20 cellular contexts compared by ENCODE assay signal in the genomic region with DNA sequence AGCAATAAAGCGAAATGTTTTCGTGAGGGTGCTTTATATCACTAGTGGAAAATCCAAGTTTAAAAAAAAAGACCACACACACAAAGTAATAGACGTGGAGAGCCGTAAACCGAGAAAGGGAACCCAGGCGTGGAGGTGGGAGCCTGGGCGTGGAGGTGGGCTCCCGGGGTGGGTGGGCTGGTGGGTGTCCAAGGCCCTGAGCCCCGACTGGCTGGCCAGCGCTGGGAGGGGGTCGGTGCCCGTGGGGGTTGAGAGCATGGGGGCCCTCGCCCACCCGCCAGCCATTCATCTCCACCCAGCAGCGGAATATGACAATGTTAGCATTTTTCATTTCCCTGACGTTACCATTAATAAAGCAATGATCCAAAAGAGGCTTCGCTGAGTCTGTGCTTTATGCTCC.
DNase-seq lines count a peak whose midpoint lies in the region; TF ChIP-seq lines count a peak whose summit lies in the region.
"Had no signal": no experiment of that assay in that cellular context is flagged by ENCODE, and none has a peak within 500 bp of the region (broad histone marks: within the 10 kb centered on the region; RNA-seq: fewer than 3 reads in every experiment).

No MANE protein-coding gene starts in this region.

- H3K9me3 Mint-ChIP-seq in activated CD4-positive, alpha-beta memory T cell treated with anti-CD3 and anti-CD28 coated beads for 36 hours: no peaks in the 10 kb centered on the region
- H3K9me3 Mint-ChIP-seq in activated CD4-positive, alpha-beta memory T cell treated with anti-CD3 and anti-CD28 coated beads, Interleukin-2, amount 10 ng/mL, durations not matched to agents 7 days and 5 days: no peaks in the 10 kb centered on the region
- H3K9me3 Mint-ChIP-seq: CD4-positive, alpha-beta T cell; HFFc6 had no signal

- no peaks in the 10 kb centered on the region for H3K9me2 ChIP-seq in neural cell (ENCODE audit: insufficient read depth, low read length)

- H3K27me3 Mint-ChIP-seq in activated CD4-positive, alpha-beta memory T cell treated with anti-CD3 and anti-CD28 coated beads for 36 hours: no peaks in the 10 kb centered on the region
- peaks cover 9% of the 10 kb centered on the region for H3K27me3 Mint-ChIP-seq in activated CD4-positive, alpha-beta memory T cell treated with anti-CD3 and anti-CD28 coated beads, Interleukin-2, amount 10 ng/mL, durations not matched to agents 7 days and 5 days
- H3K27me3 Mint-ChIP-seq: CD4-positive, alpha-beta T cell had no signal

- H3K27me3 ChIP-seq in neural cell (ENCODE audit: insufficient read depth, low read depth, low read length): no peaks in the 10 kb centered on the region

- H3K36me3 Mint-ChIP-seq in activated CD4-positive, alpha-beta memory T cell treated with anti-CD3 and anti-CD28 coated beads for 36 hours: no peaks in the 10 kb centered on the region
- no peaks in the 10 kb centered on the region for H3K36me3 Mint-ChIP-seq in activated CD4-positive, alpha-beta memory T cell treated with anti-CD3 and anti-CD28 coated beads, Interleukin-2, amount 10 ng/mL, durations not matched to agents 7 days and 5 days (ENCODE audit: low read depth)

- H3K4me2 ChIP-seq in neural cell (ENCODE audit: low read length): no peak overlapping the region
- H3K4me2 ChIP-seq: A549 had no signal

- peak; percentile 2 for DNase-seq in activated CD4-positive, alpha-beta memory T cell treated with anti-CD3 and anti-CD28 coated beads for 36 hours
- no peak for DNase-seq in activated CD4-positive, alpha-beta memory T cell treated with anti-CD3 and anti-CD28 coated beads, Interleukin-2, amount 10 ng/mL, durations not matched to agents 7 days and 5 days
- DNase-seq in ecto neural progenitor cell (ENCODE audit: low spot score) (peak; percentile 6), NCI-H1436 (lab: John Stamatoyannopoulos, UW) (no peak), D341Med (ENCODE audit: low spot score) (no peak)
- no peak for DNase-seq in stimulated activated CD4-positive, alpha-beta T cell treated with anti-CD3 and anti-CD28 coated beads, Interleukin-2, amount 100 ng/mL, for 48 hours
- DNase-seq: AML-193; Caco-2; CD4-positive, alpha-beta T cell; DMS153; DMS79 treated with DMSO at 0.1 percent for 48 hours; GF-D8; GM23248; HCEC 1CT; HFFc6 had no signal

- TF ChIP-seq CTCF in neural cell (IDR thresholded peaks at IDR 0.05; ENCODE audit: poor library complexity, severe bottlenecking): no peak

- no peak overlapping the region for H3K4me3 Mint-ChIP-seq in activated CD4-positive, alpha-beta memory T cell treated with anti-CD3 and anti-CD28 coated beads for 36 hours
- no peak overlapping the region for H3K4me3 Mint-ChIP-seq in activated CD4-positive, alpha-beta memory T cell treated with anti-CD3 and anti-CD28 coated beads, Interleukin-2, amount 10 ng/mL, durations not matched to agents 7 days and 5 days
- H3K4me3 Mint-ChIP-seq: CD4-positive, alpha-beta T cell; HFFc6 had no signal

- no peaks in the 10 kb centered on the region for H3K4me1 Mint-ChIP-seq in activated CD4-positive, alpha-beta memory T cell treated with anti-CD3 and anti-CD28 coated beads for 36 hours (ENCODE audit: low read depth)
- no peaks in the 10 kb centered on the region for H3K4me1 Mint-ChIP-seq in activated CD4-positive, alpha-beta memory T cell treated with anti-CD3 and anti-CD28 coated beads, Interleukin-2, amount 10 ng/mL, durations not matched to agents 7 days and 5 days

- H3F3A ChIP-seq in neural cell (ENCODE audit: insufficient read depth, low read length, poor library complexity, severe bottlenecking): no peaks in the 10 kb centered on the region

- H3K79me2 ChIP-seq in neural cell (replicated peaks; ENCODE audit: insufficient read depth, low read length): no peaks in the 10 kb centered on the region

- no peak overlapping the region for H3K27ac Mint-ChIP-seq in activated CD4-positive, alpha-beta memory T cell treated with anti-CD3 and anti-CD28 coated beads for 36 hours
- H3K27ac Mint-ChIP-seq in activated CD4-positive, alpha-beta memory T cell treated with anti-CD3 and anti-CD28 coated beads, Interleukin-2, amount 10 ng/mL, durations not matched to agents 7 days and 5 days: no peak overlapping the region
- H3K27ac Mint-ChIP-seq: CD4-positive, alpha-beta T cell; HFFc6 had no signal

- no peaks in the 10 kb centered on the region for H3K36me3 ChIP-seq in neural cell (ENCODE audit: insufficient read depth, low read length)

- intact Hi-C loops in activated CD4-positive, alpha-beta memory T cell treated with anti-CD3 and anti-CD28 coated beads for 36 hours (cut with micrococcal nuclease): no loop called here

- no peaks in the 10 kb centered on the region for H3K9me3 ChIP-seq in neural cell (ENCODE audit: low read length)
- H3K9me3 ChIP-seq: A549, Caco-2 had no signal

- no peak overlapping the region for H2AFZ ChIP-seq in neural cell (ENCODE audit: low read depth, low read length)
- H2AFZ ChIP-seq: GM23248 had no signal

- CTCF ChIA-PET in activated CD4-positive, alpha-beta memory T cell treated with anti-CD3 and anti-CD28 coated beads for 36 hours (lab: Charles Lee): interaction anchor here (3.8 kb wide), 1 partner anchor 63 kb away, joined by 14 read pairs; no protein-coding TSS in a partner anchor
- CTCF ChIA-PET in activated CD4-positive, alpha-beta memory T cell treated with anti-CD3 and anti-CD28 coated beads, Interleukin-2, amount 10 ng/mL, durations not matched to agents 7 days and 5 days (lab: Charles Lee): no interaction called here

- POLR2A ChIA-PET in activated CD4-positive, alpha-beta memory T cell treated with anti-CD3 and anti-CD28 coated beads for 36 hours (lab: Charles Lee): no interaction called here
- POLR2A ChIA-PET in activated CD4-positive, alpha-beta memory T cell treated with anti-CD3 and anti-CD28 coated beads, Interleukin-2, amount 10 ng/mL, durations not matched to agents 7 days and 5 days (lab: Charles Lee): no interaction called here

- H3K4me3 ChIP-seq in neural cell (ENCODE audit: low read length): no peak overlapping the region
- H3K4me3 ChIP-seq: A549, GM23248 had no signal

- peak overlapping the region; percentile 19 for H3K27ac ChIP-seq in neural cell (ENCODE audit: low read length)
- H3K27ac ChIP-seq: 22Rv1, A549, C4-2B, GM23248, HL-60 had no signal

- H3K9ac ChIP-seq in neural cell (ENCODE audit: low read length): no peak overlapping the region
- H3K9ac ChIP-seq: GM23248 had no signal

- no peak for TF ChIP-seq RAD21 in neural cell (conservative IDR thresholded peaks at IDR 0.05)

- no peaks in the 10 kb centered on the region for H4K20me1 ChIP-seq in neural cell (ENCODE audit: insufficient read depth)

- no peak for TF ChIP-seq EP300 in neural cell (conservative IDR thresholded peaks at IDR 0.05; ENCODE audit: poor library complexity, severe bottlenecking)

TF ChIP-seq in neural cell, 6 proteins besides CTCF, POLR2A, EP300 and RAD21:
- no peak for TF ChIP-seq MXI1 (conservative IDR thresholded peaks at IDR 0.05; ENCODE audit: poor library complexity, severe bottlenecking)
- TF ChIP-seq TAF1 (IDR thresholded peaks at IDR 0.05; ENCODE audit: low read depth): no peak
- TF ChIP-seq, protein P1, sequence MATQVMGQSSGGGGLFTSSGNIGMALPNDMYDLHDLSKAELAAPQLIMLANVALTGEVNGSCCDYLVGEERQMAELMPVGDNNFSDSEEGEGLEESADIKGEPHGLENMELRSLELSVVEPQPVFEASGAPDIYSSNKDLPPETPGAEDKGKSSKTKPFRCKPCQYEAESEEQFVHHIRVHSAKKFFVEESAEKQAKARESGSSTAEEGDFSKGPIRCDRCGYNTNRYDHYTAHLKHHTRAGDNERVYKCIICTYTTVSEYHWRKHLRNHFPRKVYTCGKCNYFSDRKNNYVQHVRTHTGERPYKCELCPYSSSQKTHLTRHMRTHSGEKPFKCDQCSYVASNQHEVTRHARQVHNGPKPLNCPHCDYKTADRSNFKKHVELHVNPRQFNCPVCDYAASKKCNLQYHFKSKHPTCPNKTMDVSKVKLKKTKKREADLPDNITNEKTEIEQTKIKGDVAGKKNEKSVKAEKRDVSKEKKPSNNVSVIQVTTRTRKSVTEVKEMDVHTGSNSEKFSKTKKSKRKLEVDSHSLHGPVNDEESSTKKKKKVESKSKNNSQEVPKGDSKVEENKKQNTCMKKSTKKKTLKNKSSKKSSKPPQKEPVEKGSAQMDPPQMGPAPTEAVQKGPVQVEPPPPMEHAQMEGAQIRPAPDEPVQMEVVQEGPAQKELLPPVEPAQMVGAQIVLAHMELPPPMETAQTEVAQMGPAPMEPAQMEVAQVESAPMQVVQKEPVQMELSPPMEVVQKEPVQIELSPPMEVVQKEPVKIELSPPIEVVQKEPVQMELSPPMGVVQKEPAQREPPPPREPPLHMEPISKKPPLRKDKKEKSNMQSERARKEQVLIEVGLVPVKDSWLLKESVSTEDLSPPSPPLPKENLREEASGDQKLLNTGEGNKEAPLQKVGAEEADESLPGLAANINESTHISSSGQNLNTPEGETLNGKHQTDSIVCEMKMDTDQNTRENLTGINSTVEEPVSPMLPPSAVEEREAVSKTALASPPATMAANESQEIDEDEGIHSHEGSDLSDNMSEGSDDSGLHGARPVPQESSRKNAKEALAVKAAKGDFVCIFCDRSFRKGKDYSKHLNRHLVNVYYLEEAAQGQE (IDR thresholded peaks at IDR 0.05; ENCODE audit: borderline replicate concordance): no peak
- no peak for TF ChIP-seq EZH2 (IDR thresholded peaks at IDR 0.05; ENCODE audit: borderline replicate concordance, insufficient read depth, low read length, poor library complexity, severe bottlenecking)
- TF ChIP-seq POLR2AphosphoS5 (IDR thresholded peaks at IDR 0.05): no peak
- TF ChIP-seq SMC3 (conservative IDR thresholded peaks at IDR 0.05; ENCODE audit: poor library complexity): no peak

Comparison
In these comparisons a context has a peak if more than half of its experiments do, and no peak if none do; other contexts are left out.
1. DNase-seq: peak in activated CD4-positive, alpha-beta memory T cell treated with anti-CD3 and anti-CD28 coated beads for 36 hours (single experiment) and ecto neural progenitor cell (single experiment); none in activated CD4-positive, alpha-beta memory T cell treated with anti-CD3 and anti-CD28 coated beads, Interleukin-2, amount 10 ng/mL, durations not matched to agents 7 days and 5 days (single experiment), stimulated activated CD4-positive, alpha-beta T cell treated with anti-CD3 and anti-CD28 coated beads, Interleukin-2, amount 100 ng/mL, for 48 hours (0 of 2), NCI-H1436 (single experiment) and D341Med (single experiment).